Comparison of ENCODE assay signal across 8 cellular contexts in genomic region chr19:50922316-50922853, GRCh38. TPM values are rescaled to one million over a fixed set of nuclear protein-coding genes. Genes with fewer than 3 reads are reported as not detected.
DNase-seq lines count a peak whose midpoint lies in the region; ATAC-seq and TF ChIP-seq lines count a peak whose summit lies in the region.

No MANE protein-coding gene starts in this region.

- no peaks in the 10 kb centered on the region for H4K20me1 ChIP-seq in mammary epithelial cell (ENCODE audit: insufficient read depth, low read length)

- in situ Hi-C loops in mammary epithelial cell (cut with MboI; ENCODE audit: low sequenced_read_pairs in 2 of 2): loop anchor here (10.0 kb wide), 2 partner anchors 128 to 172 kb away; partner anchors contain the start of gene ACP4 (in 1 of the 2)

- TF ChIP-seq CTCF in WI38 (IDR thresholded peaks at IDR 0.05; ENCODE audit: low read depth, low read length) (peak; percentile 82), mammary epithelial cell (conservative IDR thresholded peaks at IDR 0.05 in 1 of 2, IDR thresholded peaks at IDR 0.05 in 1 of 2; ENCODE audit: extremely low read depth in 1 of 2, insufficient read depth in 1 of 2, low read depth in 1 of 2, low read length in 2 of 2) (peak; percentile 72 to 94)

- intact Hi-C loops in mammary epithelial cell (cut with micrococcal nuclease): loop anchor here (1.0 to 5.0 kb wide), 9 partner anchors 16 to 554 kb away; partner anchors contain the start of gene CLEC11A

- H3K27me3 Mint-ChIP-seq in immature natural killer cell (ENCODE audit: low read depth in 3 of 3): peaks cover 0 to 18% (median 15%) of the 10 kb centered on the region in 3 donors

- DNase-seq in DMS79 treated with DMSO at 0.1 percent for 48 hours (lab: John Stamatoyannopoulos, UW) (peak; percentile 66), NCI-H2196 treated with DMSO at 0.1 percent for 48 hours (lab: John Stamatoyannopoulos, UW; ENCODE audit: unreplicated experiment) (peak; percentile 90), mammary epithelial cell (peak; percentile 77), immature natural killer cell (peak; percentile 61 to 70 (median 69))
- peak; percentile 84 for DNase-seq in stimulated activated CD4-positive, alpha-beta T cell treated with anti-CD3 and anti-CD28 coated beads, Interleukin-15, amount 100 ng/mL, for 24 hours

- no peak overlapping the region for H3K27ac Mint-ChIP-seq in immature natural killer cell

- no peak overlapping the region for H3K4me3 Mint-ChIP-seq in immature natural killer cell

- peaks cover 22% of the 10 kb centered on the region for H3K4me1 ChIP-seq in mammary epithelial cell (ENCODE audit: insufficient read depth, low read length)

- H3K36me3 ChIP-seq in mammary epithelial cell (ENCODE audit: insufficient read depth, low read length): no peaks in the 10 kb centered on the region

- ATAC-seq in HG02885 (IDR thresholded peaks at IDR 0.05; ENCODE audit: poor library complexity, unreplicated experiment) (peak; percentile 50), GM18519 (IDR thresholded peaks at IDR 0.05; ENCODE audit: low FRiP score, unreplicated experiment) (no peak)

- no peak overlapping the region for H2AFZ ChIP-seq in mammary epithelial cell (ENCODE audit: low read depth, low read length)

- no peak overlapping the region for H3K9ac ChIP-seq in mammary epithelial cell (ENCODE audit: insufficient read depth, low read length)

- peak overlapping the region; percentile 39 for H3K4me2 ChIP-seq in mammary epithelial cell (ENCODE audit: insufficient read depth, low read depth, low read length)

- H3K4me3 ChIP-seq in WI38 (ENCODE audit: low read depth, low read length) (no peak overlapping the region), mammary epithelial cell (replicated peaks in 1 of 3; ENCODE audit: insufficient read depth in 1 of 3, low read depth in 2 of 3, low read length in 3 of 3) (no peak overlapping the region)

- BruUV-seq in mammary epithelial cell (replicated peaks; lab: Mats Ljungman, UMichigan): no TSS peak

- dilution Hi-C loops in mammary epithelial cell (cut with HindIII; ENCODE audit: low sequenced_read_pairs): no loop called here

- H3K36me3 Mint-ChIP-seq in immature natural killer cell: no peaks in the 10 kb centered on the region

- CTCF ChIA-PET in mammary epithelial cell (lab: Charles Lee; ENCODE audit: low non-redundant PET): interaction anchor here (0.6 to 1.0 kb wide), 3 partner anchors 17 to 130 kb away, joined by 4 to 8 read pairs (median 6); no protein-coding TSS in a partner anchor

- H3K9me3 ChIP-seq in mammary epithelial cell (replicated peaks; ENCODE audit: insufficient read depth, low read length): no peaks in the 10 kb centered on the region

- no peaks in the 10 kb centered on the region for H3K79me2 ChIP-seq in mammary epithelial cell (ENCODE audit: insufficient read depth, low read length)

- peaks cover 8 to 9% of the 10 kb centered on the region in 2 donors for H3K4me1 Mint-ChIP-seq in immature natural killer cell

- no peaks in the 10 kb centered on the region for H3K27me3 ChIP-seq in mammary epithelial cell (ENCODE audit: insufficient read depth, low read length)

- H3K27ac ChIP-seq in mammary epithelial cell (ENCODE audit: insufficient read depth, low read depth, low read length): no peak overlapping the region

- WGBS in mammary epithelial cell (ENCODE audit: low coverage, missing lambda C conversion rate): 36% methylated on average over 21 of the region's 21 CpGs

- no peaks in the 10 kb centered on the region for H3K9me3 Mint-ChIP-seq in immature natural killer cell

RNA-seq across cellular contexts. Expression of gene KLK4, which starts 11.2 kb away (rescaled TPM):
- not detected for total RNA-seq in mammary epithelial cell
- polyA plus RNA-seq in mammary epithelial cell: not detected
- polyA minus RNA-seq in mammary epithelial cell: not detected
- not detected for polyA plus RNA-seq in immature natural killer cell

RNA-seq across cellular contexts. Expression of gene KLK5, which starts 30.5 kb away (rescaled TPM):
- 1,000 to 10,000 TPM in 1 of 2 donors, 100 to 1,000 TPM in 1; 485 to 1,207 TPM for total RNA-seq in mammary epithelial cell
- polyA plus RNA-seq in mammary epithelial cell: 1,184 TPM
- polyA minus RNA-seq in mammary epithelial cell: 1,437 TPM
- polyA plus RNA-seq in immature natural killer cell: not detected

RNA-seq across cellular contexts. Expression of gene KLK6, which starts 47.0 kb away (rescaled TPM):
- total RNA-seq in mammary epithelial cell: 100 to 1,000 TPM in 1 of 2 donors, 10 to 100 TPM in 1; 12.7 to 175 TPM
- polyA plus RNA-seq in mammary epithelial cell (34.6 TPM), immature natural killer cell (not detected)
- 35.4 TPM for polyA minus RNA-seq in mammary epithelial cell

RNA-seq across cellular contexts. Expression of gene KLK2, which starts 49.1 kb away (rescaled TPM):
- total RNA-seq in mammary epithelial cell: not detected
- not detected for polyA plus RNA-seq in mammary epithelial cell
- not detected for polyA minus RNA-seq in mammary epithelial cell
- polyA plus RNA-seq in immature natural killer cell: not detected

Comparison
In these comparisons a context has a peak if more than half of its experiments do, and no peak if none do; other contexts are left out.
1. RNA of gene KLK5, which starts 30.5 kb away (polyA plus RNA-seq): 1,184 TPM in mammary epithelial cell (single experiment); not detected in immature natural killer cell; every median in the first group is over 1,000 times any median in the second.
2. RNA of gene KLK6, which starts 47.0 kb away (polyA plus RNA-seq): 34.6 TPM in mammary epithelial cell (single experiment); not detected in immature natural killer cell; every median in the first group is over 10 times any median in the second.
3. Peak in every context shown above with its lines, with median percentiles within 50 percentile points of each other: DNase-seq.